In genomic region chr1:10143961-10144485, GRCh38 we compare ENCODE assay signal across 19 cellular contexts.
"Had no signal": no experiment of that assay in that cellular context is flagged by ENCODE, and none has a peak within 500 bp of the region (broad histone marks: within the 10 kb centered on the region; RNA-seq: fewer than 3 reads in every experiment).

No MANE protein-coding gene starts in this region.

- H3K27ac ChIP-seq: left ventricle myocardium inferior, ovary, tibial artery, VCaP had no signal

- DNase-seq: activated CD4-positive, alpha-beta T cell treated with anti-CD3 and anti-CD28 coated beads for 1 hour; activated CD4-positive, alpha-beta T cell treated with anti-CD3 and anti-CD28 coated beads, Interleukin-2, amount 50 U/mL, for 4 hours; activated naive CD4-positive, alpha-beta T cell treated with anti-CD3 and anti-CD28 coated beads for 36 hours; activated T-cell treated with anti-CD3 and anti-CD28 coated beads for 4 hours; central memory CD4-positive, alpha-beta T cell; dermis blood vessel endothelial cell; kidney; left ventricle myocardium inferior; ovary; stimulated activated CD4-positive, alpha-beta T cell treated with anti-CD3 and anti-CD28 coated beads, Interleukin-12 subunit alpha, Interleukin-12 subunit beta, amount 100 ng/mL, for 4 hours; stimulated activated CD4-positive, alpha-beta T cell treated with anti-CD3 and anti-CD28 coated beads, Interleukin-2, amount 100 ng/mL, for 24 hours; T-helper 1 cell; T1000 had no signal

- FAIRE-seq: endometrium, kidney, urothelium cell line had no signal

- ATAC-seq: activated T-helper 17 cell treated with anti-CD3 and anti-CD28 coated beads, Interleukin-2, amount 50 U/mL, for 72 hours; SK-N-SH treated with all-trans-retinoic acid at 6 μM for 48 hours had no signal
